Comparison of ENCODE assay signal across 13 cellular contexts in genomic region chr18:51068111-51068510, GRCh38. TPM values are rescaled to one million over a fixed set of nuclear protein-coding genes. Genes with fewer than 3 reads are reported as not detected.
DNase-seq lines count a peak whose midpoint lies in the region; ATAC-seq and TF ChIP-seq lines count a peak whose summit lies in the region.
"Had no signal": no experiment of that assay in that cellular context is flagged by ENCODE, and none has a peak within 500 bp of the region (broad histone marks: within the 10 kb centered on the region; RNA-seq: fewer than 3 reads in every experiment).

No MANE protein-coding gene starts in this region.

- H3K36me3 ChIP-seq in skeletal muscle satellite cell (ENCODE audit: insufficient read depth, low read length) = peaks cover 30% of the 10 kb centered on the region

- H3K9me3 ChIP-seq in skeletal muscle satellite cell (replicated peaks; ENCODE audit: low read length) = no peaks in the 10 kb centered on the region

- H3K4me3 ChIP-seq in skeletal muscle satellite cell (ENCODE audit: low read length) = no peak overlapping the region

- peak; percentile 72 for DNase-seq in GM04504 (ENCODE audit: low read depth)
- peak; percentile 5 for DNase-seq in fibroblast of the conjunctiva (ENCODE audit: low read depth)
- no peak for DNase-seq in DMS79 (lab: John Stamatoyannopoulos, UW)
- DNase-seq in effector CD4-positive, alpha-beta T cell = no peak
- DNase-seq: activated naive CD4-positive, alpha-beta T cell; COR-L47; H9; hypothalamus; left ventricle myocardium superior; small intestine had no signal

- ATAC-seq in SK-N-SH treated with all-trans-retinoic acid at 6 μM for 48 hours (peak; percentile 58), GM21528 (IDR thresholded peaks at IDR 0.05; ENCODE audit: low FRiP score, unreplicated experiment) (no peak)
- ATAC-seq: left ventricle myocardium superior had no signal

- H3K27me3 ChIP-seq in skeletal muscle satellite cell (ENCODE audit: control insufficient read depth, insufficient read depth, low read length) = no peaks in the 10 kb centered on the region

- peaks cover 40% of the 10 kb centered on the region for H3K4me1 ChIP-seq in skeletal muscle satellite cell (ENCODE audit: control insufficient read depth, insufficient read depth, low read length)

- peak overlapping the region; percentile 65 for H3K9ac ChIP-seq in skeletal muscle satellite cell (ENCODE audit: low read depth, low read length)

- H3K4me2 ChIP-seq in skeletal muscle satellite cell (ENCODE audit: low read length) = peak overlapping the region; percentile 48

TF ChIP-seq in SK-N-SH treated with all-trans-retinoic acid at 6 μM for 48 hours, 23 proteins besides CTCF, POLR2A, EP300 and RAD21:
- TF ChIP-seq BACH2 (CRISPR knock-in tag; IDR thresholded peaks at IDR 0.05; ENCODE audit: borderline replicate concordance) = no peak
- no peak for TF ChIP-seq TOX (CRISPR knock-in tag; IDR thresholded peaks at IDR 0.05; ENCODE audit: borderline replicate concordance)
- TF ChIP-seq, protein P1, sequence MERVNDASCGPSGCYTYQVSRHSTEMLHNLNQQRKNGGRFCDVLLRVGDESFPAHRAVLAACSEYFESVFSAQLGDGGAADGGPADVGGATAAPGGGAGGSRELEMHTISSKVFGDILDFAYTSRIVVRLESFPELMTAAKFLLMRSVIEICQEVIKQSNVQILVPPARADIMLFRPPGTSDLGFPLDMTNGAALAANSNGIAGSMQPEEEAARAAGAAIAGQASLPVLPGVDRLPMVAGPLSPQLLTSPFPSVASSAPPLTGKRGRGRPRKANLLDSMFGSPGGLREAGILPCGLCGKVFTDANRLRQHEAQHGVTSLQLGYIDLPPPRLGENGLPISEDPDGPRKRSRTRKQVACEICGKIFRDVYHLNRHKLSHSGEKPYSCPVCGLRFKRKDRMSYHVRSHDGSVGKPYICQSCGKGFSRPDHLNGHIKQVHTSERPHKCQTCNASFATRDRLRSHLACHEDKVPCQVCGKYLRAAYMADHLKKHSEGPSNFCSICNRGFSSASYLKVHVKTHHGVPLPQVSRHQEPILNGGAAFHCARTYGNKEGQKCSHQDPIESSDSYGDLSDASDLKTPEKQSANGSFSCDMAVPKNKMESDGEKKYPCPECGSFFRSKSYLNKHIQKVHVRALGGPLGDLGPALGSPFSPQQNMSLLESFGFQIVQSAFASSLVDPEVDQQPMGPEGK (CRISPR knock-in tag; IDR thresholded peaks at IDR 0.05; ENCODE audit: borderline replicate concordance) = no peak
- TF ChIP-seq ZNF8 (CRISPR knock-in tag; IDR thresholded peaks at IDR 0.05) = no peak
- no peak for TF ChIP-seq RARB (CRISPR knock-in tag; IDR thresholded peaks at IDR 0.05)
- peak; percentile 76 for TF ChIP-seq ISL1 (CRISPR knock-in tag; IDR thresholded peaks at IDR 0.05)
TF ChIP-seq in SK-N-SH treated with all-trans-retinoic acid at 6 μM for 48 hours: peak in this region for 1.

RNA-seq across cellular contexts. Expression of gene SMAD4, which starts 38.1 kb away (rescaled TPM):
- 49.4 and 71.6 TPM in 2 replicates for total RNA-seq in skeletal muscle satellite cell (2012; rRNA removed)

Comparison
In these comparisons a context has a peak if more than half of its experiments do, and no peak if none do; other contexts are left out.
1. DNase-seq: peak in GM04504 (single experiment) and fibroblast of the conjunctiva (single experiment); none in DMS79 (single experiment) and effector CD4-positive, alpha-beta T cell (single experiment).